Comparison of ENCODE assay signal across 23 cellular contexts in the genomic region with DNA sequence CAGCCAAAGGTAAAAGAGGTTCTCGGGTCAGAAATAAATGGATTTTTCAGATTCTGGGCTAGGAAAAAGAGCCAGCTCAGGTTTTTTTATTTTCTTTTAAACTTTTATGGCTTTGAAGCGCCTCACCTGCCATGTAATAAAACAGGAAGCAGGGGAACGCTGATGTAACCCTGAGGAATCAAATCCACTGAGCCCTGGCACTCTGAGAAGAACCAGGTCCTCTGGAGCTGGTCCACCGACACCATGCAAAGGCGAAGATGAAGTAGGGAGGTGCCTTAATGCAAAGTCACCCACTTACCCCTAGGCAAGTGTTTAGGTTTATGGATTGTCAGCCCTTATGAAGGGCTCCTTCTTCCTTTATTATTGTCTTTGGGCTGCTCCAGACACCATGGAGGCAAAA. TPM values are rescaled to one million over a fixed set of nuclear protein-coding genes. Genes with fewer than 3 reads are reported as not detected.
DNase-seq lines count a peak whose midpoint lies in the region; ATAC-seq, FAIRE-seq and TF ChIP-seq lines count a peak whose summit lies in the region.
"Had no signal": no experiment of that assay in that cellular context is flagged by ENCODE, and none has a peak within 500 bp of the region (broad histone marks: within the 10 kb centered on the region; RNA-seq: fewer than 3 reads in every experiment).

No MANE protein-coding gene starts in this region.

- in situ Hi-C loops in HepG2 (cut with HindIII; ENCODE audit: extremely low pct_ligation_motif_present, low pct_unique_long_range_greater_than_20kb): no loop called here

- intact Hi-C loops in HepG2 (cut with micrococcal nuclease; ENCODE audit: unreplicated experiment): no loop called here
- intact Hi-C loops in ovary (cut with DNase I): no loop called here

- H3K27ac ChIP-seq in liver (ENCODE audit: low read depth in 1 of 2, low read length in 2 of 2): peak overlapping the region; percentile 25 to 69
- H3K27ac ChIP-seq in HepG2 (ENCODE audit: extremely low read length, insufficient read depth, low read length): no peak overlapping the region
- no peak overlapping the region for H3K27ac ChIP-seq in ovary
- H3K27ac ChIP-seq: A549, cardiac muscle cell, neutrophil, right lobe of liver, SK-N-MC had no signal

- WGBS in liver: 67% methylated on average over 5 of the region's 5 CpGs
- 21% methylated on average over 5 of the region's 5 CpGs for WGBS in HepG2 (ENCODE audit: low lambda C conversion rate)
- 58 to 75% (median 59%) methylated on average over 5 of the region's 5 CpGs for WGBS in ovary, 3 donors

- peaks cover 0 to 9% (median 5%) of the 10 kb centered on the region in 4 donors for H3K27me3 ChIP-seq in liver (ENCODE audit: control insufficient read depth in 4 of 4, insufficient read depth in 4 of 4, low read length in 3 of 4)
- peaks cover 7 to 45% of the 10 kb centered on the region in 2 experiments for H3K27me3 ChIP-seq in HepG2 (ENCODE audit: control insufficient read depth in 1 of 2, insufficient read depth in 2 of 2, low read length in 2 of 2)
- H3K27me3 ChIP-seq in ovary: no peaks in the 10 kb centered on the region
- H3K27me3 ChIP-seq: right lobe of liver had no signal

- H2AFZ ChIP-seq in HepG2 (ENCODE audit: low read length): no peak overlapping the region

- no peak for TF ChIP-seq EP300 in HepG2 (IDR thresholded peaks at IDR 0.05; ENCODE audit: low read depth in 2 of 2, low read length in 2 of 2)
- no peak for TF ChIP-seq EP300 in HepG2 (CRISPR knock-in tag; IDR thresholded peaks at IDR 0.05; ENCODE audit: borderline replicate concordance)
- TF ChIP-seq EP300 in ovary (IDR thresholded peaks at IDR 0.05): no peak

- CTCF ChIA-PET in HepG2 (lab: Yijun Ruan, JAX; ENCODE audit: low intra/inter-chr PET ratio, low total read pairs) (no interaction called here), GM10248 (lab: Yijun Ruan, JAX) (interaction anchor here (1.5 kb wide), 1 partner anchor 39 kb away, joined by 5 read pairs; no protein-coding TSS in a partner anchor)

- H3K36me3 ChIP-seq in liver (ENCODE audit: control insufficient read depth in 4 of 4, insufficient read depth in 3 of 4, low read depth in 1 of 4, low read length in 3 of 4): no peaks in the 10 kb centered on the region
- no peaks in the 10 kb centered on the region for H3K36me3 ChIP-seq in HepG2 (replicated peaks in 1 of 2; ENCODE audit: control insufficient read depth in 1 of 2, insufficient read depth in 2 of 2, low read length in 2 of 2)
- no peaks in the 10 kb centered on the region for H3K36me3 ChIP-seq in ovary
- H3K36me3 ChIP-seq: cardiac muscle cell, neutrophil, right lobe of liver had no signal

- no peaks in the 10 kb centered on the region for H4K20me1 ChIP-seq in HepG2 (ENCODE audit: insufficient read depth, low read length)

- TF ChIP-seq CTCF in liver (IDR thresholded peaks at IDR 0.05; ENCODE audit: low read depth, low read length, missing input control) (no peak), HepG2 (CRISPR knock-in tag; IDR thresholded peaks at IDR 0.05) (no peak), fibroblast of mammary gland (conservative IDR thresholded peaks at IDR 0.05; ENCODE audit: control insufficient read depth, insufficient read depth, low read depth, low read length) (no peak), ovary (IDR thresholded peaks at IDR 0.05) (no peak), GM10248 (IDR thresholded peaks at IDR 0.05; ENCODE audit: control extremely low read depth, extremely low read depth, low read depth, missing control alignments) (no peak)

- TF ChIP-seq POLR2A in HepG2 (IDR thresholded peaks at IDR 0.05; ENCODE audit: insufficient read depth in 1 of 2, low read depth in 2 of 2, low read length in 2 of 2): no peak
- no peak for TF ChIP-seq POLR2A in ovary (IDR thresholded peaks at IDR 0.05)

- H3K4me2 ChIP-seq in HepG2 (ENCODE audit: low read depth, low read length): no peak overlapping the region
- H3K4me2 ChIP-seq: A549 had no signal

- no peak for ATAC-seq in HepG2
- ATAC-seq: A549; activated CD8-positive, alpha-beta memory T cell treated with anti-CD3 and anti-CD28 coated beads, Interleukin-2, amount 10 ng/mL, durations not matched to agents 7 days and 5 days; activated T-helper 17 cell treated with anti-CD3 and anti-CD28 coated beads, Interleukin-2, amount 50 U/mL, for 72 hours; Panc1; right lobe of liver had no signal

- no peak for FAIRE-seq in HepG2 (lab: Jason Lieb, UNC)
- FAIRE-seq: A549 had no signal

- BruUV-seq in HepG2 (replicated peaks; lab: Mats Ljungman, UMichigan): no TSS peak

- DNase-seq in HepG2 (ENCODE audit: low spot score): no peak
- DNase-seq in fibroblast of mammary gland (ENCODE audit: low read depth): no peak
- DNase-seq in ovary: no peak
- no peak for DNase-seq in activated CD8-positive, alpha-beta memory T cell treated with anti-CD3 and anti-CD28 coated beads for 24 hours
- no peak for DNase-seq in stimulated activated CD4-positive, alpha-beta T cell treated with anti-CD3 and anti-CD28 coated beads, Interleukin-12 subunit alpha, Interleukin-12 subunit beta, amount 100 ng/mL, for 4 hours
- no peak for DNase-seq in GM10248 (ENCODE audit: extremely low spot score)
- no peak for DNase-seq in T-helper 1 cell
- DNase-seq: activated CD4-positive, CD25-positive, alpha-beta regulatory T cell treated with anti-CD3 and anti-CD28 coated beads, Interleukin-2, amount 50 U/mL, for 72 hours; activated CD8-positive, alpha-beta memory T cell treated with anti-CD3 and anti-CD28 coated beads, Interleukin-2, amount 10 ng/mL, durations not matched to agents 7 days and 5 days; CD4-positive, alpha-beta memory T cell; DMS53; effector CD8-positive, alpha-beta T cell; NCI-H1417 treated with DMSO at 0.1 percent for 48 hours; NCI-H82; right lobe of liver had no signal

- POLR2A ChIA-PET in HepG2 (lab: Yijun Ruan, JAX) (no interaction called here), GM10248 (lab: Yijun Ruan, JAX) (no interaction called here)

- no peak for TF ChIP-seq RAD21 in liver (IDR thresholded peaks at IDR 0.05)
- no peak for TF ChIP-seq RAD21 in HepG2 (CRISPR knock-in tag; IDR thresholded peaks at IDR 0.05)

- H3K9ac ChIP-seq in liver (ENCODE audit: low read depth in 1 of 2, low read length in 2 of 2) (no peak overlapping the region), HepG2 (ENCODE audit: insufficient read depth, low read depth, low read length) (no peak overlapping the region)

- H3K4me1 ChIP-seq in liver (ENCODE audit: control insufficient read depth in 4 of 4, insufficient read depth in 4 of 4, low read length in 3 of 4): no peaks in the 10 kb centered on the region
- no peaks in the 10 kb centered on the region for H3K4me1 ChIP-seq in HepG2 (ENCODE audit: insufficient read depth, low read length)
- H3K4me1 ChIP-seq in ovary (ENCODE audit: insufficient read depth): no peaks in the 10 kb centered on the region
- H3K4me1 ChIP-seq: A549, right lobe of liver had no signal

- no peaks in the 10 kb centered on the region for H3K9me3 ChIP-seq in liver (ENCODE audit: control insufficient read depth in 4 of 4, low read length in 3 of 4)
- H3K9me3 ChIP-seq in HepG2 (ENCODE audit: low read length): no peaks in the 10 kb centered on the region
- no peaks in the 10 kb centered on the region for H3K9me3 ChIP-seq in ovary
- H3K9me3 ChIP-seq: A549, neutrophil, right lobe of liver had no signal

- no peaks in the 10 kb centered on the region for H3K79me2 ChIP-seq in HepG2 (ENCODE audit: insufficient read depth, low read length)

- H3K4me3 ChIP-seq in liver (ENCODE audit: low read depth in 1 of 3, low read length in 3 of 3): no peak overlapping the region
- no peak overlapping the region for H3K4me3 ChIP-seq in HepG2 (replicated peaks in 1 of 3; ENCODE audit: insufficient read depth in 1 of 3, low read depth in 2 of 3, low read length in 3 of 3)
- peak overlapping the region; percentile 82 for H3K4me3 ChIP-seq in fibroblast of mammary gland (ENCODE audit: control insufficient read depth, low read depth, low read length)
- H3K4me3 ChIP-seq in ovary: peak overlapping the region; percentile 44
- H3K4me3 ChIP-seq: A549, cardiac muscle cell, right lobe of liver, SK-N-MC had no signal

TF ChIP-seq in liver, 16 proteins besides CTCF, POLR2A, EP300 and RAD21 (continues in another document):
- no peak for TF ChIP-seq EGR1 (IDR thresholded peaks at IDR 0.05; ENCODE audit: low read depth in 2 of 2)

TF ChIP-seq in HepG2, 621 proteins besides CTCF, POLR2A, EP300 and RAD21 (continues in another document):
- TF ChIP-seq ONECUT2 (CRISPR knock-in tag; IDR thresholded peaks at IDR 0.05) (no peak), ZNF878 (CRISPR knock-in tag; IDR thresholded peaks at IDR 0.05) (no peak), ZNF564 (CRISPR knock-in tag; IDR thresholded peaks at IDR 0.05) (no peak), ZNF143 (CRISPR knock-in tag; IDR thresholded peaks at IDR 0.05) (no peak)

RNA-seq across cellular contexts. Expression of gene PAMR1, which starts 1.6 kb away (rescaled TPM):
- 1 to 10 TPM; 3.6 to 5.0 TPM for total RNA-seq in liver
- 1 to 10 TPM; 2.0 to 2.1 TPM for polyA plus RNA-seq in liver
- not detected in 2 replicates for total RNA-seq in HepG2 (2016; rRNA removed; fragmentation: Illumina TruSeq; extraction: Trizol)
- not detected in 2 replicates for total RNA-seq in HepG2 (2016; cell fraction: cytosol; rRNA removed; fragmentation: Illumina TruSeq; extraction: Trizol; ENCODE audit: low read depth)
- not detected in 2 replicates for total RNA-seq in HepG2 (2016; cell fraction: insoluble cytoplasmic fraction; rRNA removed; fragmentation: Illumina TruSeq; extraction: Trizol)
- not detected in 2 replicates for total RNA-seq in HepG2 (2016; cell fraction: membrane; rRNA removed; fragmentation: Illumina TruSeq; extraction: Trizol)
- not detected in 2 replicates for total RNA-seq in HepG2 (2016; cell fraction: nucleus; rRNA removed; fragmentation: Illumina TruSeq; extraction: Trizol)
- polyA plus RNA-seq in HepG2 (2011; rRNA removed): not detected in 2 replicates
- polyA plus RNA-seq in HepG2 (2011; cell fraction: cytosol; rRNA removed): not detected in 2 replicates
- not detected in 2 replicates for polyA plus RNA-seq in HepG2 (2011; cell fraction: nucleus; rRNA removed)
- not detected in 2 replicates for polyA plus RNA-seq in HepG2 (2012)
- polyA plus RNA-seq in HepG2 (2016; cell fraction: cytosol; fragmentation: Illumina TruSeq; extraction: Trizol; ENCODE audit: low read depth): not detected in 2 replicates
- not detected in 2 replicates for polyA plus RNA-seq in HepG2 (2016; cell fraction: insoluble cytoplasmic fraction; fragmentation: Illumina TruSeq; extraction: Trizol; ENCODE audit: low read depth)
- polyA plus RNA-seq in HepG2 (2016; cell fraction: membrane; fragmentation: Illumina TruSeq; extraction: Trizol; ENCODE audit: low read depth): not detected in 2 replicates
- not detected in 2 replicates for polyA plus RNA-seq in HepG2 (2016; cell fraction: nucleus; fragmentation: Illumina TruSeq; extraction: Trizol; ENCODE audit: insufficient read depth, low read depth)
- polyA minus RNA-seq in HepG2 (2011; rRNA and poly(A)+ RNA removed; ENCODE audit: low replicate concordance): not detected in 2 replicates
- not detected in 2 replicates for polyA minus RNA-seq in HepG2 (2011; cell fraction: cytosol; rRNA and poly(A)+ RNA removed)
- not detected in 2 replicates for polyA minus RNA-seq in HepG2 (2011; cell fraction: nucleus; rRNA and poly(A)+ RNA removed)
- 1 to 10 TPM in 5 of 7 donors, under 1 TPM in 2; 0.25 to 7.0 (median 3.6) TPM for total RNA-seq in ovary
- 10 to 100 TPM in 1 of 2 donors, 1 to 10 TPM in 1; 1.2 to 25.8 TPM for polyA plus RNA-seq in ovary
- total RNA-seq: activated CD8-positive, alpha-beta memory T cell treated with anti-CD3 and anti-CD28 coated beads, Interleukin-2, amount 10 ng/mL, durations not matched to agents 7 days and 5 days; activated T-helper 17 cell treated with anti-CD3 and anti-CD28 coated beads, Interleukin-2, amount 50 U/mL, for 72 hours; CD4-positive, alpha-beta memory T cell; HT1080 had no signal
- polyA plus RNA-seq: A549; CD4-positive, alpha-beta memory T cell had no signal

Comparison
In these comparisons a context has a peak if more than half of its experiments do, and no peak if none do; other contexts are left out.
1. H3K27ac ChIP-seq: peak in liver (2 of 2); none in HepG2 (single experiment) and ovary (0 of 2).
2. H3K4me3 ChIP-seq: peak in fibroblast of mammary gland (single experiment) and ovary (single experiment); none in liver (0 of 3) and HepG2 (0 of 3).